ENCODE assay signal across 8 cellular contexts in the genomic region with DNA sequence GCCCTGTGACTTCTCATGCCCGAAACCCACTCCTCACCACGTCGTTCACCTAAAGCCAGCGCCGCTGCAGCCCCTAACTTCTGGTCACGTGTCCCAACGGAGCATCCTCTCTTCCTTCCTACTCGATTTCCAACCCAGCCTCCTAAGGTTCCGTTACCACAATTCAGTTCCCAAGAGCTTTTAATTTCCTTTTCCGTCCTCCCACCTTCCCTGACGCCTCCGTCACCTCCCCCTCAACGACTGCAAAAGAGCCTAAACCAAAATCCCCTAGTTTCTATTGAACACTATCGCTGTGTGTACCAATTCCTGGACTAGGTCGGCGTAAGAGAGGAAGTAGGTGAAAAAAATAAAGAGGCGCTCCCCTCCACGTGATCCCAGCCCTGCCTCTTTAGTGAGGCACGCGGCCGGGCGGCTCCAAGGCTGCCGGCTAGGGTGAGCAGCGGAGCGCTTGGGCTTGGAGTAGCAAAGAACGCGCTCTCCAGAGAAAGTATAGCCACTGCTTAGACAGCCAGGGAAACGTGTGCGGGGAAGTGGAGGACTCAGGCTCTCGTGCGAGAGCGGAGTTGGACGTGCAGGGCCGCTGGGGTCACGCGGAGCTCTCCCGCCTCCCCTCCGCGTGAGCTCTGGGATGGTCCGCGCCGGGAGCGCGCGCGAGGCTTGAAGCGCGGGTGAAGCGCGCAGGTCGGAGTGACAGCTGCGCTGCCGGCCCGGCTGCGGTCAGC. TPM values are rescaled to one million over a fixed set of nuclear protein-coding genes. Genes with fewer than 3 reads are reported as not detected.
DNase-seq lines count a peak whose midpoint lies in the region; ATAC-seq, FAIRE-seq and TF ChIP-seq lines count a peak whose summit lies in the region.

Gene CENPP (plus strand): TSS at position 685 of the 722 bp plus-strand sequence.
Gene NOL8 (minus strand): TSS at position 82 of the 722 bp plus-strand sequence. CDS start 1,189 bp downstream, outside the sequence.

- H3K9me3 Mint-ChIP-seq in natural killer cell: no peaks in the 10 kb centered on the region

- intact Hi-C loops in natural killer cell (cut with micrococcal nuclease): loop anchor here (1.0 to 5.0 kb wide), 3 partner anchors 32 to 345 kb away; partner anchors contain the start of genes IARS1 and IPPK

- ATAC-seq in natural killer cell: peak; percentile 91 to 96 (median 91)

- H3K36me3 Mint-ChIP-seq in natural killer cell: no peaks in the 10 kb centered on the region

- H3K4me3 ChIP-seq in fibroblast of pulmonary artery (replicated peaks; ENCODE audit: low read depth, low read length): peak within 1 kb of the TSS; percentile 90

- H3K27me3 Mint-ChIP-seq in natural killer cell (ENCODE audit: low read depth in 2 of 2): no peaks in the 10 kb centered on the region

- TF ChIP-seq CTCF in fibroblast of pulmonary artery (IDR thresholded peaks at IDR 0.05; ENCODE audit: low read length, missing control alignments) (no peak), natural killer cell (IDR thresholded peaks at IDR 0.05) (no peak)

- peak within 1 kb of the TSS; percentile 98 for H3K27ac Mint-ChIP-seq in natural killer cell

- peaks cover 31 to 33% of the 10 kb centered on the region in 2 donors for H3K4me1 Mint-ChIP-seq in natural killer cell

- DNase-seq in ELR (ENCODE audit: low read depth): peak; percentile 92
- DNase-seq in H54 (ENCODE audit: insufficient read length, low spot score): peak; percentile 87
- peak; percentile 87 for DNase-seq in LoVo (ENCODE audit: low spot score)
- DNase-seq in activated T-helper 9 cell treated with anti-CD3 and anti-CD28 coated beads, Interleukin-2, amount 50 U/mL, for 16 hours (ENCODE audit: low read depth): peak; percentile 74
- DNase-seq in fibroblast of pulmonary artery (ENCODE audit: low read depth): peak; percentile 92
- peak; percentile 82 for DNase-seq in natural killer cell
- DNase-seq in stimulated activated naive CD4-positive, alpha-beta T cell treated with Interleukin-2 at 50 U/mL for 16 hours (lab: John Stamatoyannopoulos, UW): peak; percentile 87

- FAIRE-seq in H54 (lab: Jason Lieb, UNC): peak; percentile 33

- H3K4me3 Mint-ChIP-seq in natural killer cell: peak within 1 kb of the TSS; percentile 99

- TF ChIP-seq POLR2A in H54 (IDR thresholded peaks at IDR 0.05; ENCODE audit: low read depth, low read length) (peak; percentile 87), Raji (IDR thresholded peaks at IDR 0.05; ENCODE audit: insufficient read depth, low read depth, low read length) (peak; percentile 96)

RNA-seq across cellular contexts. Expression of gene CENPP, which starts in this region (rescaled TPM):
- total RNA-seq in natural killer cell: 10 to 100 TPM; 10.3 to 14.5 (median 12.1) TPM

RNA-seq across cellular contexts. Expression of gene NOL8, which starts in this region (rescaled TPM):
- total RNA-seq in natural killer cell: 10 to 100 TPM; 42.3 to 50.7 (median 46.7) TPM

Comparison
In these comparisons a context has a peak if more than half of its experiments do, and no peak if none do; other contexts are left out.
1. Peak in every context shown above with its lines: DNase-seq, ATAC-seq and H3K4me3 ChIP-seq.